24 cellular contexts compared by ENCODE assay signal in genomic region chrX:85031505-85031904, GRCh38.
"Had no signal": no experiment of that assay in that cellular context is flagged by ENCODE, and none has a peak within 500 bp of the region (broad histone marks: within the 10 kb centered on the region; RNA-seq: fewer than 3 reads in every experiment).

No MANE protein-coding gene starts in this region.

- H3K27ac ChIP-seq: breast epithelium, SJCRH30, VCaP had no signal

- ATAC-seq: activated CD4-positive, alpha-beta T cell treated with anti-CD3 and anti-CD28 coated beads for 36 hours; activated T-cell treated with anti-CD3 and anti-CD28 coated beads, Interleukin-2, amount 50 U/mL, for 72 hours had no signal

- H3K27me3 ChIP-seq: breast epithelium, SJCRH30 had no signal

- H3K36me3 ChIP-seq: breast epithelium, SJCRH30 had no signal

- H3K27ac Mint-ChIP-seq: activated CD4-positive, alpha-beta memory T cell treated with anti-CD3 and anti-CD28 coated beads, Interleukin-2, amount 10 ng/mL, durations not matched to agents 7 days and 5 days; activated CD4-positive, alpha-beta T cell treated with anti-CD3 and anti-CD28 coated beads for 36 hours; activated naive CD4-positive, alpha-beta T cell treated with anti-CD3 and anti-CD28 coated beads, Interleukin-2, amount 10 ng/mL, durations not matched to agents 7 days and 5 days; activated naive CD8-positive, alpha-beta T cell treated with anti-CD3 and anti-CD28 coated beads for 36 hours; activated T-cell treated with anti-CD3 and anti-CD28 coated beads, Interleukin-2, amount 50 U/mL, for 72 hours; activated T-helper 2 cell treated with anti-CD3 and anti-CD28 coated beads, Interferon-gamma antibody, Interleukin-2, Interleukin-4, amounts not matched to agents 10 μg/mL and 5 μg/mL and 100 μg/mL, durations not matched to agents 14 hours and 24 hours and 36 hours; IgD-negative memory B cell had no signal

- H3K4me3 Mint-ChIP-seq: activated CD4-positive, alpha-beta memory T cell treated with anti-CD3 and anti-CD28 coated beads, Interleukin-2, amount 10 ng/mL, durations not matched to agents 7 days and 5 days; activated CD4-positive, alpha-beta T cell treated with anti-CD3 and anti-CD28 coated beads for 36 hours; activated naive CD4-positive, alpha-beta T cell treated with anti-CD3 and anti-CD28 coated beads, Interleukin-2, amount 10 ng/mL, durations not matched to agents 7 days and 5 days; activated naive CD8-positive, alpha-beta T cell treated with anti-CD3 and anti-CD28 coated beads for 36 hours; activated T-cell treated with anti-CD3 and anti-CD28 coated beads, Interleukin-2, amount 50 U/mL, for 72 hours; IgD-negative memory B cell had no signal

- H3K4me3 ChIP-seq: breast epithelium, SJCRH30 had no signal

- DNase-seq: activated CD4-positive, alpha-beta memory T cell treated with anti-CD3 and anti-CD28 coated beads, Interleukin-2, amount 10 ng/mL, durations not matched to agents 7 days and 5 days; activated CD4-positive, alpha-beta T cell treated with anti-CD3 and anti-CD28 coated beads for 36 hours; activated CD4-positive, alpha-beta T cell treated with anti-CD3 and anti-CD28 coated beads, Interleukin-2, amount 50 U/mL, for 1 hour; activated CD8-positive, alpha-beta memory T cell treated with anti-CD3 and anti-CD28 coated beads, Interleukin-2, amount 50 U/mL, for 4 hours; activated gamma-delta T cell treated with Interleukin-2 at 50 U/mL for 16 hours; activated naive CD4-positive, alpha-beta T cell treated with anti-CD3 and anti-CD28 coated beads, Interleukin-2, amount 10 ng/mL, durations not matched to agents 7 days and 5 days; activated naive CD8-positive, alpha-beta T cell treated with anti-CD3 and anti-CD28 coated beads for 36 hours; activated T-cell treated with anti-CD3 and anti-CD28 coated beads, Interleukin-2, amount 50 U/mL, for 72 hours; anterior cingulate cortex; caudate nucleus; KG1; NCI-H1048; NCI-H146; NCI-H187 treated with DMSO at 0.1 percent for 48 hours; NCI-H2107; NCI-H524 treated with DMSO at 0.1 percent for 48 hours; NCI-H748 treated with DMSO at 0.1 percent for 48 hours; SJCRH30; SK-N-SH; T-helper 1 cell had no signal

- H3K9ac ChIP-seq: SK-N-SH had no signal

- H3K4me1 Mint-ChIP-seq: activated CD4-positive, alpha-beta memory T cell treated with anti-CD3 and anti-CD28 coated beads, Interleukin-2, amount 10 ng/mL, durations not matched to agents 7 days and 5 days; activated CD4-positive, alpha-beta T cell treated with anti-CD3 and anti-CD28 coated beads for 36 hours; activated naive CD4-positive, alpha-beta T cell treated with anti-CD3 and anti-CD28 coated beads, Interleukin-2, amount 10 ng/mL, durations not matched to agents 7 days and 5 days had no signal

- H3K27me3 Mint-ChIP-seq: activated CD4-positive, alpha-beta memory T cell treated with anti-CD3 and anti-CD28 coated beads, Interleukin-2, amount 10 ng/mL, durations not matched to agents 7 days and 5 days; activated CD4-positive, alpha-beta T cell treated with anti-CD3 and anti-CD28 coated beads for 36 hours; activated naive CD4-positive, alpha-beta T cell treated with anti-CD3 and anti-CD28 coated beads, Interleukin-2, amount 10 ng/mL, durations not matched to agents 7 days and 5 days; activated naive CD8-positive, alpha-beta T cell treated with anti-CD3 and anti-CD28 coated beads for 36 hours; IgD-negative memory B cell had no signal

- H3K4me1 ChIP-seq: breast epithelium, SJCRH30 had no signal

- H3K9me3 Mint-ChIP-seq: activated CD4-positive, alpha-beta memory T cell treated with anti-CD3 and anti-CD28 coated beads, Interleukin-2, amount 10 ng/mL, durations not matched to agents 7 days and 5 days; activated naive CD4-positive, alpha-beta T cell treated with anti-CD3 and anti-CD28 coated beads, Interleukin-2, amount 10 ng/mL, durations not matched to agents 7 days and 5 days; activated naive CD8-positive, alpha-beta T cell treated with anti-CD3 and anti-CD28 coated beads for 36 hours; activated T-cell treated with anti-CD3 and anti-CD28 coated beads, Interleukin-2, amount 50 U/mL, for 72 hours; activated T-helper 2 cell treated with anti-CD3 and anti-CD28 coated beads, Interferon-gamma antibody, Interleukin-2, Interleukin-4, amounts not matched to agents 10 μg/mL and 5 μg/mL and 100 μg/mL, durations not matched to agents 14 hours and 24 hours and 36 hours; IgD-negative memory B cell had no signal

- H3K4me2 ChIP-seq: SK-N-SH had no signal

- H3K36me3 Mint-ChIP-seq: IgD-negative memory B cell had no signal

- H3K9me3 ChIP-seq: SJCRH30, SK-N-SH had no signal
